8 cellular contexts compared by ENCODE assay signal in genomic region chr13:106580551-106580950, GRCh38.
"Had no signal": no experiment of that assay in that cellular context is flagged by ENCODE, and none has a peak within 500 bp of the region (broad histone marks: within the 10 kb centered on the region; RNA-seq: fewer than 3 reads in every experiment).

No MANE protein-coding gene starts in this region.

- H3K9me3 ChIP-seq: HAP-1 had no signal

- H3K4me3 ChIP-seq: GM23248, GM23338, HAP-1 had no signal

- H3K36me3 ChIP-seq: HAP-1 had no signal

- DNase-seq: GM23248, GOT3, H7, H9, HCEC 1CT, HFFc6 had no signal

- H3K27ac ChIP-seq: GM23248 had no signal

- H3K4me2 ChIP-seq: GM23338 had no signal

- H2AFZ ChIP-seq: GM23248, GM23338 had no signal

- H3K4me1 ChIP-seq: HAP-1 had no signal

- H3K9ac ChIP-seq: GM23248 had no signal
